In the genomic region with DNA sequence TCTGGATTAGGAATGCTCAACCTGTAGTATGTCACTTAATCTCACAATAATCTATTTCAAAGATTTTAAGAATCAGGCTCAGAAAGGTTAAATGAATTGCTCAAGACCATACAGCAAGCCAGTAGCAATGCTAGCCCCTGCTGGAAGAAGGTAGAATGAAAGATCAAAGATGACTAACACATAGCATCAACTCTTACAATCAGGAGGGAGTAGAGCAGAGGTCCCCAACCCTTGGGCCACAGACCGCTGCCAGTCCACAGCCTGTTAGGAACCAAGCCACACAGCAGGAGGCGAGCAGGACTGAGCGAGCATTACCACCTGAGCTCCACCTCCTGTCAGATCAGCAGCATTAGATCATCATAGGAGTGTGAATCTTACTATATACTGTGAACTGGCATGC, we compare ENCODE assay signal across 10 cellular contexts. TPM values are rescaled to one million over a fixed set of nuclear protein-coding genes. Genes with fewer than 3 reads are reported as not detected.
DNase-seq lines count a peak whose midpoint lies in the region; ATAC-seq and TF ChIP-seq lines count a peak whose summit lies in the region.
"Had no signal": no experiment of that assay in that cellular context is flagged by ENCODE, and none has a peak within 500 bp of the region (broad histone marks: within the 10 kb centered on the region; RNA-seq: fewer than 3 reads in every experiment).

No MANE protein-coding gene starts in this region.

- H3K27ac ChIP-seq in OCI-LY7 (ENCODE audit: low read depth, low read length, poor library complexity, severe bottlenecking) (no peak overlapping the region), smooth muscle cell (ENCODE audit: low read depth) (no peak overlapping the region)
- H3K27ac ChIP-seq: HL-60 had no signal

- no peak overlapping the region for H3K4me2 ChIP-seq in OCI-LY7 (ENCODE audit: low read length)
- H3K4me2 ChIP-seq in smooth muscle cell: no peak overlapping the region

- H3K27me3 ChIP-seq in smooth muscle cell (ENCODE audit: low read depth): peaks cover 73% of the 10 kb centered on the region

- H3F3A ChIP-seq in smooth muscle cell (ENCODE audit: low read depth): no peaks in the 10 kb centered on the region

- 36% methylated on average over 3 of the region's 3 CpGs for WGBS in smooth muscle cell (ENCODE audit: low lambda C conversion rate)

- no peak overlapping the region for H3K9ac ChIP-seq in smooth muscle cell (ENCODE audit: low read depth)

- peaks cover 1% of the 10 kb centered on the region for H3K36me3 Mint-ChIP-seq in activated CD8-positive, alpha-beta memory T cell treated with anti-CD3 and anti-CD28 coated beads, Interleukin-2, amount 10 ng/mL, durations not matched to agents 7 days and 5 days
- H3K36me3 Mint-ChIP-seq: CD4-positive, alpha-beta memory T cell had no signal

- no peaks in the 10 kb centered on the region for H3K79me2 ChIP-seq in OCI-LY7 (ENCODE audit: insufficient read depth, low read depth, low read length)
- no peaks in the 10 kb centered on the region for H3K79me2 ChIP-seq in smooth muscle cell (ENCODE audit: low read depth)

- peaks cover 22% of the 10 kb centered on the region for H3K27me3 Mint-ChIP-seq in activated CD8-positive, alpha-beta memory T cell treated with anti-CD3 and anti-CD28 coated beads, Interleukin-2, amount 10 ng/mL, durations not matched to agents 7 days and 5 days

- no peak overlapping the region for H3K27ac Mint-ChIP-seq in activated CD8-positive, alpha-beta memory T cell treated with anti-CD3 and anti-CD28 coated beads, Interleukin-2, amount 10 ng/mL, durations not matched to agents 7 days and 5 days

- H3K4me3 ChIP-seq in OCI-LY7 (ENCODE audit: low read depth, low read length, poor library complexity, severe bottlenecking): no peak overlapping the region
- no peak overlapping the region for H3K4me3 ChIP-seq in epithelial cell of proximal tubule (ENCODE audit: low read depth, low read length)
- no peak overlapping the region for H3K4me3 ChIP-seq in smooth muscle cell

- TF ChIP-seq CTCF in OCI-LY7 (conservative IDR thresholded peaks at IDR 0.05; ENCODE audit: low read length) (peak; percentile 54), epithelial cell of proximal tubule (conservative IDR thresholded peaks at IDR 0.05; ENCODE audit: low read depth, low read length) (peak; percentile 63), smooth muscle cell (IDR thresholded peaks at IDR 0.05; ENCODE audit: borderline replicate concordance, insufficient read depth, poor library complexity, severe bottlenecking) (peak; percentile 15)

- H4K20me1 ChIP-seq in OCI-LY7 (ENCODE audit: insufficient read depth, low read length) (no peaks in the 10 kb centered on the region), smooth muscle cell (ENCODE audit: low read depth) (no peaks in the 10 kb centered on the region)

- H3K9me3 ChIP-seq in OCI-LY7 (ENCODE audit: low read length) (no peaks in the 10 kb centered on the region), smooth muscle cell (replicated peaks; ENCODE audit: low read depth) (no peaks in the 10 kb centered on the region)

- POLR2A ChIA-PET in OCI-LY7 (lab: Charles Lee): interaction anchor here (0.9 to 3.0 kb wide), 3 partner anchors 8 to 231 kb away, joined by 3 to 22 read pairs (median 5); a partner anchor contains a TSS

- H3K36me3 ChIP-seq in OCI-LY7 (ENCODE audit: insufficient read depth, low read length): no peaks in the 10 kb centered on the region
- H3K36me3 ChIP-seq in smooth muscle cell (ENCODE audit: low read depth): no peaks in the 10 kb centered on the region

- intact Hi-C loops in OCI-LY7 (cut with micrococcal nuclease; ENCODE audit: unreplicated experiment): no loop called here

- CTCF ChIA-PET in activated CD8-positive, alpha-beta memory T cell treated with anti-CD3 and anti-CD28 coated beads, Interleukin-2, amount 10 ng/mL, durations not matched to agents 7 days and 5 days (lab: Charles Lee): interaction anchor here (0.6 kb wide), 1 partner anchor 15 kb away, joined by 3 read pairs; no protein-coding TSS in a partner anchor
- CTCF ChIA-PET in OCI-LY7 (lab: Charles Lee; ENCODE audit: unreplicated experiment): interaction anchor here (1.2 kb wide), 1 partner anchor 10 kb away, joined by 4 read pairs; no protein-coding TSS in a partner anchor

- H3K4me1 Mint-ChIP-seq in activated CD8-positive, alpha-beta memory T cell treated with anti-CD3 and anti-CD28 coated beads, Interleukin-2, amount 10 ng/mL, durations not matched to agents 7 days and 5 days: peaks cover 5% of the 10 kb centered on the region
- H3K4me1 Mint-ChIP-seq: CD4-positive, alpha-beta memory T cell had no signal

- BruUV-seq in OCI-LY7 (replicated peaks; lab: Mats Ljungman, UMichigan): no TSS peak

- H3K9me3 Mint-ChIP-seq in activated CD8-positive, alpha-beta memory T cell treated with anti-CD3 and anti-CD28 coated beads, Interleukin-2, amount 10 ng/mL, durations not matched to agents 7 days and 5 days (ENCODE audit: low read depth): no peaks in the 10 kb centered on the region
- H3K9me3 Mint-ChIP-seq: CD4-positive, alpha-beta memory T cell had no signal

- no peak overlapping the region for H2AFZ ChIP-seq in OCI-LY7 (ENCODE audit: low read length)
- no peak overlapping the region for H2AFZ ChIP-seq in smooth muscle cell (ENCODE audit: low read depth)

- H3K4me1 ChIP-seq in OCI-LY7 (ENCODE audit: insufficient read depth, low read length, poor library complexity, severe bottlenecking) (peaks cover 17% of the 10 kb centered on the region), smooth muscle cell (ENCODE audit: low read depth) (no peaks in the 10 kb centered on the region)

- DNase-seq in activated CD8-positive, alpha-beta memory T cell treated with anti-CD3 and anti-CD28 coated beads, Interleukin-2, amount 10 ng/mL, durations not matched to agents 7 days and 5 days: no peak
- no peak for DNase-seq in activated CD8-positive, alpha-beta memory T cell treated with anti-CD3 and anti-CD28 coated beads for 24 hours
- DNase-seq in OCI-LY7 (ENCODE audit: low spot score) (peak; percentile 13), epithelial cell of proximal tubule (ENCODE audit: low read depth) (no peak), smooth muscle cell (lab: John Stamatoyannopoulos, UW; ENCODE audit: unreplicated experiment) (no peak), globus pallidus (ENCODE audit: low spot score) (no peak), NCI-H345 treated with DMSO at 0.1 percent for 48 hours (lab: John Stamatoyannopoulos, UW; ENCODE audit: unreplicated experiment) (no peak)
- DNase-seq: CD4-positive, alpha-beta memory T cell had no signal

- no peaks in the 10 kb centered on the region for H3K9me2 ChIP-seq in OCI-LY7 (ENCODE audit: insufficient read depth, low read length)

- ATAC-seq in activated CD8-positive, alpha-beta memory T cell treated with anti-CD3 and anti-CD28 coated beads, Interleukin-2, amount 10 ng/mL, durations not matched to agents 7 days and 5 days: peak; percentile 36
- no peak for ATAC-seq in HG02678 (IDR thresholded peaks at IDR 0.05; ENCODE audit: unreplicated experiment)

- H3K4me3 Mint-ChIP-seq in activated CD8-positive, alpha-beta memory T cell treated with anti-CD3 and anti-CD28 coated beads, Interleukin-2, amount 10 ng/mL, durations not matched to agents 7 days and 5 days: no peak overlapping the region
- H3K4me3 Mint-ChIP-seq: CD4-positive, alpha-beta memory T cell had no signal

RNA-seq across cellular contexts. Expression of a gene that starts 15.5 kb away (rescaled TPM):
- total RNA-seq in activated CD8-positive, alpha-beta memory T cell treated with anti-CD3 and anti-CD28 coated beads, Interleukin-2, amount 10 ng/mL, durations not matched to agents 7 days and 5 days: 1 to 10 TPM; 2.0 to 2.7 TPM
- total RNA-seq in OCI-LY7 (2014; rRNA removed; shearing (Covaris generic)): 0.54 and 1.3 TPM in 2 replicates
- total RNA-seq in OCI-LY7 (2022): 2.7 and 3.4 TPM in 2 replicates
- 4.7 and 9.9 TPM in 2 replicates for total RNA-seq in epithelial cell of proximal tubule
- 0.67 and 1.1 TPM in 2 replicates for total RNA-seq in smooth muscle cell
- polyA plus RNA-seq in smooth muscle cell: 1.1 and 1.7 TPM in 2 replicates
